In genomic region chr1:17156108-17156507, GRCh38 we compare ENCODE assay signal across 23 cellular contexts. TPM values are rescaled to one million over a fixed set of nuclear protein-coding genes. Genes with fewer than 3 reads are reported as not detected.
DNase-seq lines count a peak whose midpoint lies in the region; FAIRE-seq and TF ChIP-seq lines count a peak whose summit lies in the region.
"Had no signal": no experiment of that assay in that cellular context is flagged by ENCODE, and none has a peak within 500 bp of the region (broad histone marks: within the 10 kb centered on the region; RNA-seq: fewer than 3 reads in every experiment).

No MANE protein-coding gene starts in this region.

- no peak for TF ChIP-seq EP300 in ovary (IDR thresholded peaks at IDR 0.05)

- TF ChIP-seq POLR2A in NB4 (IDR thresholded peaks at IDR 0.05; ENCODE audit: extremely low read depth, insufficient read length) (no peak), ovary (IDR thresholded peaks at IDR 0.05) (no peak)

- H3K27ac ChIP-seq in fibroblast of lung (ENCODE audit: insufficient read depth, low read length) (no peak overlapping the region), ovary (no peak overlapping the region)
- H3K27ac ChIP-seq: BLaER1, heart left ventricle, prostate gland had no signal

- no peaks in the 10 kb centered on the region for H3K36me3 ChIP-seq in fibroblast of lung (ENCODE audit: control insufficient read depth, insufficient read depth, low read length)
- no peaks in the 10 kb centered on the region for H3K36me3 ChIP-seq in ovary
- H3K36me3 ChIP-seq: BLaER1, heart left ventricle, prostate gland had no signal

- no peaks in the 10 kb centered on the region for H3K79me2 ChIP-seq in fibroblast of lung (ENCODE audit: control insufficient read depth, insufficient read depth, low read length)

- H3K9me3 ChIP-seq in fibroblast of lung (ENCODE audit: control insufficient read depth, insufficient read depth, low read depth, low read length) (no peaks in the 10 kb centered on the region), ovary (peaks cover 0 to 9% of the 10 kb centered on the region in 2 donors)
- H3K9me3 ChIP-seq: prostate gland had no signal

- no peak for DNase-seq in GM18507 (ENCODE audit: extremely low spot score, insufficient read length, low read depth)
- DNase-seq in NB4 (ENCODE audit: low read depth) = peak; percentile 34
- DNase-seq in fibroblast of lung (ENCODE audit: low read depth in 2 of 2) = peak; percentile 23 to 44
- DNase-seq in progenitor cell of endocrine pancreas (ENCODE audit: low spot score, unreplicated experiment) = no peak
- DNase-seq in osteocyte (ENCODE audit: extremely low spot score, unreplicated experiment) = no peak
- DNase-seq in ovary = no peak
- DNase-seq in activated gamma-delta T cell (lab: John Stamatoyannopoulos, UW) = no peak
- DNase-seq: activated CD8-positive, alpha-beta memory T cell treated with anti-CD3 and anti-CD28 coated beads for 24 hours; activated naive CD8-positive, alpha-beta T cell treated with anti-CD3 and anti-CD28 coated beads, Interleukin-2, amount 10 ng/mL, durations not matched to agents 7 days and 5 days; erythroblast; heart left ventricle; immature natural killer cell; natural killer cell; NCI-H2081 treated with DMSO at 0.1 percent for 48 hours; NCI-H510A; substantia nigra had no signal

- H3K36me3 Mint-ChIP-seq in progenitor cell of endocrine pancreas (ENCODE audit: insufficient read depth) (peaks cover 1% of the 10 kb centered on the region), osteocyte (ENCODE audit: unreplicated experiment) (no peaks in the 10 kb centered on the region)
- H3K36me3 Mint-ChIP-seq: brain had no signal

- H3K27me3 ChIP-seq in fibroblast of lung (ENCODE audit: control insufficient read depth, insufficient read depth, low read length) = no peaks in the 10 kb centered on the region
- no peaks in the 10 kb centered on the region for H3K27me3 ChIP-seq in ovary
- H3K27me3 ChIP-seq: BLaER1 had no signal

- no peak overlapping the region for H2AFZ ChIP-seq in fibroblast of lung (ENCODE audit: low read length)
- H2AFZ ChIP-seq: GM23338 had no signal

- H3K27ac Mint-ChIP-seq in progenitor cell of endocrine pancreas (peak overlapping the region; percentile 89), osteocyte (ENCODE audit: unreplicated experiment) (no peak overlapping the region)
- H3K27ac Mint-ChIP-seq: activated naive CD8-positive, alpha-beta T cell treated with anti-CD3 and anti-CD28 coated beads, Interleukin-2, amount 10 ng/mL, durations not matched to agents 7 days and 5 days; activated T-helper 1 cell treated with anti-CD3 and anti-CD28 coated beads, Interleukin-12 subunit alpha, Interleukin-12 subunit beta, Interleukin-2, Interleukin-4 antibody, amounts not matched to agents 30 ng/mL and 10 ng/mL and 1 ng/mL, durations not matched to agents 14 hours and 24 hours and 36 hours; brain; GM23338; immature natural killer cell; natural killer cell had no signal

- H3K4me1 ChIP-seq in fibroblast of lung (ENCODE audit: control insufficient read depth, extremely low read depth, insufficient read depth, low read length) (no peaks in the 10 kb centered on the region), ovary (ENCODE audit: insufficient read depth) (no peaks in the 10 kb centered on the region)
- H3K4me1 ChIP-seq: BLaER1, heart left ventricle, prostate gland had no signal

- H3K27me3 Mint-ChIP-seq in progenitor cell of endocrine pancreas = no peaks in the 10 kb centered on the region
- H3K27me3 Mint-ChIP-seq in osteocyte (ENCODE audit: unreplicated experiment) = no peaks in the 10 kb centered on the region

- H3K4me3 ChIP-seq in NB4 (ENCODE audit: low read depth, low read length) = no peak overlapping the region
- H3K4me3 ChIP-seq in fibroblast of lung (replicated peaks in 1 of 4; ENCODE audit: control extremely low read depth in 1 of 4, insufficient read depth in 1 of 4, low read depth in 3 of 4, low read length in 4 of 4) = no peak overlapping the region
- H3K4me3 ChIP-seq in ovary = no peak overlapping the region
- H3K4me3 ChIP-seq: BLaER1, GM23338, heart left ventricle, prostate gland, smooth muscle cell had no signal

- WGBS in ovary, 3 donors = 40 to 48% (median 41%) methylated on average over 3 of the region's 3 CpGs

- H3K9me3 Mint-ChIP-seq in progenitor cell of endocrine pancreas (ENCODE audit: low read depth) = peaks cover 38% of the 10 kb centered on the region
- H3K9me3 Mint-ChIP-seq in osteocyte (ENCODE audit: unreplicated experiment) = peaks cover 30% of the 10 kb centered on the region

- H3K9ac ChIP-seq in fibroblast of lung (ENCODE audit: insufficient read depth, low read length) = no peak overlapping the region
- H3K9ac ChIP-seq: BLaER1 had no signal

- peak; percentile 64 for FAIRE-seq in GM18507 (lab: Jason Lieb, UNC)
- FAIRE-seq: D721Med had no signal

- H4K20me1 ChIP-seq in fibroblast of lung (ENCODE audit: control insufficient read depth, extremely low read depth, insufficient read depth, low read length) = no peaks in the 10 kb centered on the region
- H4K20me1 ChIP-seq: BLaER1 had no signal

- H3K4me3 Mint-ChIP-seq in progenitor cell of endocrine pancreas (ENCODE audit: low read depth) = no peak overlapping the region
- no peak overlapping the region for H3K4me3 Mint-ChIP-seq in osteocyte (ENCODE audit: unreplicated experiment)
- H3K4me3 Mint-ChIP-seq: activated naive CD8-positive, alpha-beta T cell treated with anti-CD3 and anti-CD28 coated beads, Interleukin-2, amount 10 ng/mL, durations not matched to agents 7 days and 5 days; activated T-helper 1 cell treated with anti-CD3 and anti-CD28 coated beads, Interleukin-12 subunit alpha, Interleukin-12 subunit beta, Interleukin-2, Interleukin-4 antibody, amounts not matched to agents 30 ng/mL and 10 ng/mL and 1 ng/mL, durations not matched to agents 14 hours and 24 hours and 36 hours; brain; GM23338; immature natural killer cell; natural killer cell had no signal

- peaks cover 5% of the 10 kb centered on the region for H3K4me1 Mint-ChIP-seq in progenitor cell of endocrine pancreas (ENCODE audit: low read depth)
- no peaks in the 10 kb centered on the region for H3K4me1 Mint-ChIP-seq in osteocyte (ENCODE audit: unreplicated experiment)
- H3K4me1 Mint-ChIP-seq: brain, immature natural killer cell had no signal

- intact Hi-C loops in ovary (cut with DNase I) = no loop called here

- TF ChIP-seq CTCF in NB4 (IDR thresholded peaks at IDR 0.05; ENCODE audit: low read depth, low read length) (no peak), fibroblast of lung (conservative IDR thresholded peaks at IDR 0.05 in 1 of 2, IDR thresholded peaks at IDR 0.05 in 1 of 2; ENCODE audit: low read depth in 1 of 2, low read length in 2 of 2) (no peak), progenitor cell of endocrine pancreas (IDR thresholded peaks at IDR 0.05; ENCODE audit: unreplicated experiment) (no peak), osteocyte (IDR thresholded peaks at IDR 0.05) (no peak), ovary (IDR thresholded peaks at IDR 0.05) (no peak)

- H3K4me2 ChIP-seq in fibroblast of lung (ENCODE audit: extremely low read depth, insufficient read depth, low read length) = no peak overlapping the region
- H3K4me2 ChIP-seq: BLaER1, GM23338, smooth muscle cell had no signal

RNA-seq across cellular contexts. Expression of gene PADI2, which starts 36.9 kb away (rescaled TPM):
- total RNA-seq in fibroblast of lung = not detected in 2 replicates
- polyA plus RNA-seq in fibroblast of lung = 0.03 TPM in 1 of 2 replicates, not detected in the other
- 0.03 TPM in 1 of 2 replicates, not detected in the other for polyA plus RNA-seq in fibroblast of lung (2012)
- polyA minus RNA-seq in fibroblast of lung (ENCODE audit: low replicate concordance) = 1.6 TPM in 1 of 2 replicates, not detected in the other
- 0.50 and 0.87 TPM in 2 replicates for total RNA-seq in progenitor cell of endocrine pancreas
- 111 TPM in 2 replicates for total RNA-seq in osteocyte
- 1 to 10 TPM in 3 of 7 donors, under 1 TPM in 4; 0.18 to 5.2 (median 0.55) TPM for total RNA-seq in ovary
- polyA plus RNA-seq in ovary = 1 to 10 TPM in 1 of 2 donors, under 1 TPM in 1; 0.07 to 1.2 TPM
- total RNA-seq: activated T-helper 1 cell treated with anti-CD3 and anti-CD28 coated beads, Interleukin-12 subunit alpha, Interleukin-12 subunit beta, Interleukin-2, Interleukin-4 antibody, amounts not matched to agents 30 ng/mL and 10 ng/mL and 1 ng/mL, durations not matched to agents 14 hours and 24 hours and 36 hours; smooth muscle cell had no signal
- polyA plus RNA-seq: smooth muscle cell had no signal

RNA-seq across cellular contexts. Expression of gene PADI1, which starts 48.8 kb away (rescaled TPM):
- total RNA-seq in fibroblast of lung = not detected in 2 replicates
- not detected in 2 replicates for polyA plus RNA-seq in fibroblast of lung
- polyA plus RNA-seq in fibroblast of lung (2012) = not detected in 2 replicates
- polyA minus RNA-seq in fibroblast of lung (ENCODE audit: low replicate concordance) = not detected in 2 replicates
- not detected in 2 replicates for total RNA-seq in progenitor cell of endocrine pancreas
- total RNA-seq in osteocyte = 1.2 and 1.7 TPM in 2 replicates
- total RNA-seq in ovary = under 1 TPM in 1 of 7 donors, not detected in 6; 0.07 TPM
- polyA plus RNA-seq in ovary = not detected
- total RNA-seq: activated naive CD8-positive, alpha-beta T cell treated with anti-CD3 and anti-CD28 coated beads, Interleukin-2, amount 10 ng/mL, durations not matched to agents 7 days and 5 days; activated T-helper 1 cell treated with anti-CD3 and anti-CD28 coated beads, Interleukin-12 subunit alpha, Interleukin-12 subunit beta, Interleukin-2, Interleukin-4 antibody, amounts not matched to agents 30 ng/mL and 10 ng/mL and 1 ng/mL, durations not matched to agents 14 hours and 24 hours and 36 hours; heart left ventricle; natural killer cell had no signal
- polyA plus RNA-seq: immature natural killer cell, smooth muscle cell had no signal

Comparison
In these comparisons a context has a peak if more than half of its experiments do, and no peak if none do; other contexts are left out.
1. DNase-seq: peak in NB4 (single experiment) and fibroblast of lung (2 of 2); none in GM18507 (single experiment), progenitor cell of endocrine pancreas (single experiment), osteocyte (single experiment), ovary (0 of 5) and activated gamma-delta T cell (single experiment).
2. RNA of gene PADI2, which starts 36.9 kb away (total RNA-seq): 111 TPM in osteocyte; 0.18 to 5.2 TPM in ovary, 0.50 to 0.87 TPM in progenitor cell of endocrine pancreas and not detected in fibroblast of lung; every median in the first group is over 10 times any median in the second.